In genomic region chr1:155012052-155012546, GRCh38 we compare ENCODE assay signal across 8 cellular contexts. TPM values are rescaled to one million over a fixed set of nuclear protein-coding genes. Genes with fewer than 3 reads are reported as not detected.
A peak's percentile ranks its signal among the peaks of the same experiment; 100 is the strongest.
DNase-seq lines count a peak whose midpoint lies in the region; ATAC-seq, FAIRE-seq and TF ChIP-seq lines count a peak whose summit lies in the region.

No MANE protein-coding gene starts in this region.

- peak; percentile 96 for DNase-seq in D341Med (ENCODE audit: low spot score)
- peak; percentile 47 for DNase-seq in NCI-H1436 treated with DMSO at 0.1 percent for 48 hours (lab: John Stamatoyannopoulos, UW)
- peak; percentile 77 for DNase-seq in left ventricle myocardium superior
- DNase-seq in gastrocnemius medialis, result peak; percentile 53 to 74
- no peak for DNase-seq in NCI-H2029 (lab: John Stamatoyannopoulos, UW)
- DNase-seq in GM19239 (ENCODE audit: insufficient read length, low spot score), result no peak

- H3K4me1 Mint-ChIP-seq in activated naive CD4-positive, alpha-beta T cell treated with anti-CD3 and anti-CD28 coated beads, Interleukin-2, amount 50 U/mL, for 24 hours, result peaks cover 68% of the 10 kb centered on the region

- peak overlapping the region; percentile 94 for H3K27ac Mint-ChIP-seq in activated naive CD4-positive, alpha-beta T cell treated with anti-CD3 and anti-CD28 coated beads, Interleukin-2, amount 50 U/mL, for 24 hours

- peak overlapping the region; percentile 95 to 99 (median 98) for H3K27ac ChIP-seq in gastrocnemius medialis

- peaks cover 50 to 62% of the 10 kb centered on the region in 2 donors for H3K4me1 ChIP-seq in gastrocnemius medialis

- H3K4me3 ChIP-seq in gastrocnemius medialis, result no peak overlapping the region

- no peaks in the 10 kb centered on the region for H3K9me3 Mint-ChIP-seq in activated naive CD4-positive, alpha-beta T cell treated with anti-CD3 and anti-CD28 coated beads, Interleukin-2, amount 50 U/mL, for 24 hours

- no peaks in the 10 kb centered on the region for H3K27me3 ChIP-seq in gastrocnemius medialis

- in situ Hi-C loops in gastrocnemius medialis (cut with MboI; ENCODE audit: low sequenced_read_pairs in 4 of 4), result loop anchor here in 2 of 4 donors (10.0 kb wide), 1 partner anchor 47 kb away; the partner anchor contains the start of gene PYGO2 (in 2 of the 2)

- TF ChIP-seq POLR2A in gastrocnemius medialis (IDR thresholded peaks at IDR 0.05), result no peak

- no peak for FAIRE-seq in GM19239 (lab: Jason Lieb, UNC)

- peak; percentile 44 for ATAC-seq in left ventricle myocardium superior
- ATAC-seq in gastrocnemius medialis, result no peak
- ATAC-seq in HG02798 (IDR thresholded peaks at IDR 0.05; ENCODE audit: poor library complexity, unreplicated experiment), result no peak

- no peaks in the 10 kb centered on the region for H3K27me3 Mint-ChIP-seq in activated naive CD4-positive, alpha-beta T cell treated with anti-CD3 and anti-CD28 coated beads, Interleukin-2, amount 50 U/mL, for 24 hours

- no peak for TF ChIP-seq CTCF in gastrocnemius medialis (IDR thresholded peaks at IDR 0.05 in 4 of 5, conservative IDR thresholded peaks at IDR 0.05 in 1 of 5)

- peak overlapping the region; percentile 71 for H3K4me3 Mint-ChIP-seq in activated naive CD4-positive, alpha-beta T cell treated with anti-CD3 and anti-CD28 coated beads, Interleukin-2, amount 50 U/mL, for 24 hours

- H3K36me3 Mint-ChIP-seq in activated naive CD4-positive, alpha-beta T cell treated with anti-CD3 and anti-CD28 coated beads, Interleukin-2, amount 50 U/mL, for 24 hours, result peaks cover 2% of the 10 kb centered on the region

- intact Hi-C loops in left ventricle myocardium superior (cut with micrococcal nuclease), result no loop called here
- intact Hi-C loops in gastrocnemius medialis (cut with DNase I; ENCODE audit: low total_unique reads), result no loop called here

- H3K36me3 ChIP-seq in gastrocnemius medialis, result peaks cover 0 to 13% of the 10 kb centered on the region in 2 donors

- no peaks in the 10 kb centered on the region for H3K9me3 ChIP-seq in gastrocnemius medialis

RNA-seq across cellular contexts. Expression of gene ZBTB7B, which starts 9.5 kb away (rescaled TPM):
- total RNA-seq in left ventricle myocardium superior, result 58.9 TPM
- total RNA-seq in gastrocnemius medialis, result 100 to 1,000 TPM in 1 of 4 donors, 10 to 100 TPM in 3; 61.3 to 100 (median 73.1) TPM

RNA-seq across cellular contexts. Expression of gene LENEP, which starts 18.7 kb away (rescaled TPM):
- not detected for total RNA-seq in left ventricle myocardium superior
- total RNA-seq in gastrocnemius medialis, result not detected

RNA-seq across cellular contexts. Expression of gene DCST2, which starts 21.5 kb away (rescaled TPM):
- total RNA-seq in left ventricle myocardium superior (0.37 TPM), gastrocnemius medialis (not detected)

RNA-seq across cellular contexts. Expression of gene DCST1, which starts 21.5 kb away (rescaled TPM):
- total RNA-seq in left ventricle myocardium superior (not detected), gastrocnemius medialis (under 1 TPM in 2 of 4 donors, not detected in 2; 0.13 to 0.35 TPM)

RNA-seq across cellular contexts. Expression of gene FLAD1, which starts 29.0 kb away (rescaled TPM):
- total RNA-seq in left ventricle myocardium superior (31.4 TPM), gastrocnemius medialis (10 to 100 TPM; 26.6 to 36.8 (median 31.7) TPM)

Comparison
In these comparisons a context has a peak if more than half of its experiments do, and no peak if none do; other contexts are left out.
1. DNase-seq: peak in D341Med (single experiment), NCI-H1436 treated with DMSO at 0.1 percent for 48 hours (single experiment), left ventricle myocardium superior (single experiment) and gastrocnemius medialis (2 of 2); none in NCI-H2029 (single experiment) and GM19239 (single experiment).